ENCODE assay signal across 10 cellular contexts in genomic region chr4:173317003-173317402, GRCh38. TPM values are rescaled to one million over a fixed set of nuclear protein-coding genes. Genes with fewer than 3 reads are reported as not detected.
DNase-seq lines count a peak whose midpoint lies in the region; ATAC-seq, FAIRE-seq and TF ChIP-seq lines count a peak whose summit lies in the region.
"Had no signal": no experiment of that assay in that cellular context is flagged by ENCODE, and none has a peak within 500 bp of the region (broad histone marks: within the 10 kb centered on the region; RNA-seq: fewer than 3 reads in every experiment).

No MANE protein-coding gene starts in this region.

- H3K36me3 ChIP-seq in BJ (ENCODE audit: control insufficient read depth, insufficient read depth, low read length) (no peaks in the 10 kb centered on the region), gastrocnemius medialis (no peaks in the 10 kb centered on the region), esophagus squamous epithelium (peaks cover 0 to 70% (median 0%) of the 10 kb centered on the region in 3 donors)

- no peaks in the 10 kb centered on the region for H3K4me1 Mint-ChIP-seq in endothelial cell (ENCODE audit: unreplicated experiment)

- no peak overlapping the region for H3K4me3 Mint-ChIP-seq in endothelial cell (ENCODE audit: unreplicated experiment)

- H3K27ac ChIP-seq in gastrocnemius medialis (no peak overlapping the region), esophagus squamous epithelium (no peak overlapping the region)

- peak; percentile 62 for ATAC-seq in GM19351 (IDR thresholded peaks at IDR 0.05; ENCODE audit: unreplicated experiment)
- no peak for ATAC-seq in gastrocnemius medialis

- POLR2A ChIA-PET in BJ (lab: Charles Lee), result no interaction called here

- DNase-seq in BJ (ENCODE audit: low read depth) (no peak), Kasumi-1 (lab: John Stamatoyannopoulos, UW) (peak; percentile 63 to 73), endothelial cell (ENCODE audit: low spot score) (peak; percentile 33), GM12891 (ENCODE audit: insufficient read length, low spot score) (no peak), gastrocnemius medialis (no peak), esophagus squamous epithelium (lab: John Stamatoyannopoulos, UW) (no peak), medulla oblongata (ENCODE audit: extremely low spot score) (no peak)
- DNase-seq: activated CD8-positive, alpha-beta memory T cell treated with anti-CD3 and anti-CD28 coated beads for 24 hours; cortex of kidney had no signal

- H3K9me3 ChIP-seq in gastrocnemius medialis (no peaks in the 10 kb centered on the region), esophagus squamous epithelium (no peaks in the 10 kb centered on the region)

- in situ Hi-C loops in gastrocnemius medialis (cut with MboI; ENCODE audit: low sequenced_read_pairs in 4 of 4), result loop anchor here in 2 of 4 donors (5.0 to 25.0 kb wide), 4 partner anchors 95 to 820 kb away; no protein-coding TSS in a partner anchor

- H3K27me3 Mint-ChIP-seq in endothelial cell (ENCODE audit: unreplicated experiment), result peaks cover 1% of the 10 kb centered on the region

- no peak overlapping the region for H3K27ac Mint-ChIP-seq in endothelial cell (ENCODE audit: unreplicated experiment)

- TF ChIP-seq CTCF in BJ (IDR thresholded peaks at IDR 0.05; ENCODE audit: insufficient read depth, low read depth, low read length) (peak; percentile 35; the same call in 1 of the 2 replicates), endothelial cell (IDR thresholded peaks at IDR 0.05; ENCODE audit: unreplicated experiment) (no peak), gastrocnemius medialis (IDR thresholded peaks at IDR 0.05 in 4 of 5, conservative IDR thresholded peaks at IDR 0.05 in 1 of 5) (no peak), esophagus squamous epithelium (IDR thresholded peaks at IDR 0.05) (peak in 1 of 6 experiments; percentile 10)

- H3K9me3 Mint-ChIP-seq in endothelial cell (ENCODE audit: unreplicated experiment), result no peaks in the 10 kb centered on the region

- CTCF ChIA-PET in BJ (lab: Yijun Ruan, JAX), result interaction anchor here (1.0 to 8.6 kb wide), 4 partner anchors 18 to 100 kb away, joined by 3 to 186 read pairs (median 12); partner anchors contain the start of gene HMGB2

- intact Hi-C loops in gastrocnemius medialis (cut with DNase I; ENCODE audit: low total_unique reads), result loop anchor here (5.0 kb wide), 1 partner anchor 175 kb away; no protein-coding TSS in a partner anchor
- intact Hi-C loops in esophagus squamous epithelium (cut with DNase I), result loop anchor here (5.0 to 10.0 kb wide), 2 partner anchors 100 to 188 kb away; no protein-coding TSS in a partner anchor

- WGBS in esophagus squamous epithelium, 2 donors, result 75 to 84% methylated on average over 3 of the region's 3 CpGs

- no peak for FAIRE-seq in GM12891 (lab: Jason Lieb, UNC)

- no peaks in the 10 kb centered on the region for H3K27me3 ChIP-seq in BJ (ENCODE audit: control insufficient read depth, insufficient read depth, low read length)
- H3K27me3 ChIP-seq in gastrocnemius medialis, result no peaks in the 10 kb centered on the region
- no peaks in the 10 kb centered on the region for H3K27me3 ChIP-seq in esophagus squamous epithelium

- H3K4me3 ChIP-seq in BJ (ENCODE audit: low read depth, low read length) (no peak overlapping the region), gastrocnemius medialis (no peak overlapping the region), esophagus squamous epithelium (no peak overlapping the region)

- TF ChIP-seq POLR2A in GM12891 (IDR thresholded peaks at IDR 0.05; ENCODE audit: low read depth, low read length) (no peak), gastrocnemius medialis (IDR thresholded peaks at IDR 0.05) (no peak), esophagus squamous epithelium (IDR thresholded peaks at IDR 0.05) (no peak)

- H3K4me1 ChIP-seq in gastrocnemius medialis (peaks cover 6 to 10% of the 10 kb centered on the region in 2 donors), esophagus squamous epithelium (peaks cover 0 to 10% (median 0%) of the 10 kb centered on the region in 3 donors)

- peaks cover 4% of the 10 kb centered on the region for H3K36me3 Mint-ChIP-seq in endothelial cell (ENCODE audit: low read depth, unreplicated experiment)

TF ChIP-seq in GM12891, 5 proteins besides CTCF, POLR2A, EP300 and RAD21:
- no peak for TF ChIP-seq TAF1 (IDR thresholded peaks at IDR 0.05; ENCODE audit: low read depth, low read length)
- TF ChIP-seq POLR2AphosphoS5 (IDR thresholded peaks at IDR 0.05; ENCODE audit: low read depth, low read length), result no peak
- TF ChIP-seq POU2F2 (IDR thresholded peaks at IDR 0.05; ENCODE audit: low read depth, low read length), result no peak
- no peak for TF ChIP-seq SPI1 (IDR thresholded peaks at IDR 0.05; ENCODE audit: low read depth, low read length)
- TF ChIP-seq PAX5 (IDR thresholded peaks at IDR 0.05; ENCODE audit: insufficient read depth, low read length, severe bottlenecking), result no peak

RNA-seq across cellular contexts. Expression of gene HMGB2, which starts 17.2 kb away (rescaled TPM):
- 32.7 and 68.5 TPM in 2 replicates for polyA plus RNA-seq in BJ (2011; rRNA removed)
- polyA minus RNA-seq in BJ (2011; rRNA and poly(A)+ RNA removed), result 14.8 and 17.6 TPM in 2 replicates
- total RNA-seq in endothelial cell (ENCODE audit: unreplicated experiment), result 160 TPM
- polyA plus RNA-seq in GM12891 (2012; ENCODE audit: low read depth, missing spikeins), result 327 TPM
- 10 to 100 TPM in 3 of 4 donors, 1 to 10 TPM in 1; 4.1 to 61.6 (median 21.2) TPM for total RNA-seq in gastrocnemius medialis
- total RNA-seq in esophagus squamous epithelium, result 10 to 100 TPM; 27.3 to 83.6 (median 65.3) TPM

RNA-seq across cellular contexts. Expression of gene SAP30, which starts 53.8 kb away (rescaled TPM):
- 3.7 and 8.9 TPM in 2 replicates for polyA plus RNA-seq in BJ (2011; rRNA removed)
- polyA minus RNA-seq in BJ (2011; rRNA and poly(A)+ RNA removed), result 2.2 and 2.8 TPM in 2 replicates
- 22.2 TPM for total RNA-seq in endothelial cell (ENCODE audit: unreplicated experiment)
- 22.8 TPM for polyA plus RNA-seq in GM12891 (2012; ENCODE audit: low read depth, missing spikeins)
- 10 to 100 TPM; 13.3 to 24.8 (median 18.2) TPM for total RNA-seq in gastrocnemius medialis
- 10 to 100 TPM; 10.3 to 18.5 (median 13.2) TPM for total RNA-seq in esophagus squamous epithelium

Comparison
In these comparisons a context has a peak if more than half of its experiments do, and no peak if none do; other contexts are left out.
1. DNase-seq: peak in Kasumi-1 (2 of 2) and endothelial cell (single experiment); none in BJ (single experiment), GM12891 (single experiment), gastrocnemius medialis (0 of 2), esophagus squamous epithelium (single experiment) and medulla oblongata (single experiment).